ENCODE assay signal across 12 cellular contexts in genomic region chr10:87842776-87843497, GRCh38. TPM values are rescaled to one million over a fixed set of nuclear protein-coding genes. Genes with fewer than 3 reads are reported as not detected.
A peak's percentile ranks its signal among the peaks of the same experiment; 100 is the strongest.
DNase-seq lines count a peak whose midpoint lies in the region; ATAC-seq and TF ChIP-seq lines count a peak whose summit lies in the region.
"Had no signal": no experiment of that assay in that cellular context is flagged by ENCODE, and none has a peak within 500 bp of the region (broad histone marks: within the 10 kb centered on the region; RNA-seq: fewer than 3 reads in every experiment).

No MANE protein-coding gene starts in this region.

- H3K4me3 ChIP-seq in BJ (ENCODE audit: low read depth, low read length) (no peak overlapping the region), HCT116 (replicated peaks in 1 of 2; ENCODE audit: low read depth in 1 of 2, low read length in 2 of 2) (peak overlapping the region in 1 of 2 experiments; percentile 35; a peak in 2 of 4 replicates), tibial artery (no peak overlapping the region), dorsolateral prefrontal cortex (no peak overlapping the region)
- H3K4me3 ChIP-seq: Peyer's patch had no signal

- H3K9me2 ChIP-seq in HCT116 (ENCODE audit: insufficient read depth) = no peaks in the 10 kb centered on the region

- DNase-seq in BJ (ENCODE audit: low read depth) (no peak), HCT116 (ENCODE audit: low read depth, low spot score) (no peak), kidney glomerular epithelial cell (lab: John Stamatoyannopoulos, UW) (peak; percentile 64), tibial artery (no peak), dorsolateral prefrontal cortex (no peak), GM13976 (ENCODE audit: low spot score) (no peak), NCI-H1092 (lab: John Stamatoyannopoulos, UW) (no peak)
- DNase-seq: activated CD4-positive, alpha-beta T cell treated with anti-CD3 and anti-CD28 coated beads, Interleukin-2, amount 50 U/mL, for 4 hours had no signal

- H3K79me2 ChIP-seq in HCT116 (ENCODE audit: insufficient read depth, low read length) = no peaks in the 10 kb centered on the region

- peak overlapping the region; percentile 28 for H2AFZ ChIP-seq in HCT116 (ENCODE audit: low read depth, low read length, poor library complexity, severe bottlenecking)

- TF ChIP-seq RAD21 in HCT116 (IDR thresholded peaks at IDR 0.05; ENCODE audit: low read depth) = no peak

- TF ChIP-seq CTCF in BJ (IDR thresholded peaks at IDR 0.05; ENCODE audit: insufficient read depth, low read depth, low read length) = peak; percentile 5; the same call in 1 of the 2 replicates
- no peak for TF ChIP-seq CTCF in HCT116 (IDR thresholded peaks at IDR 0.05 in 2 of 3, conservative IDR thresholded peaks at IDR 0.05 in 1 of 3; ENCODE audit: borderline replicate concordance in 1 of 3, insufficient read depth in 1 of 3, low read depth in 2 of 3, low read length in 2 of 3)
- no peak for TF ChIP-seq CTCF in tibial artery (IDR thresholded peaks at IDR 0.05)
- no peak for TF ChIP-seq CTCF in dorsolateral prefrontal cortex (IDR thresholded peaks at IDR 0.05 in 54 of 56, conservative IDR thresholded peaks at IDR 0.05 in 2 of 56; ENCODE audit: low read depth in 1 of 56, partially characterized antibody in 56 of 56)
- no peak for TF ChIP-seq CTCF in GM13976 (IDR thresholded peaks at IDR 0.05; ENCODE audit: borderline replicate concordance, control extremely low read depth, extremely low read depth, insufficient read depth, missing control alignments)

- peaks cover 37 to 59% of the 10 kb centered on the region in 2 experiments for H3K4me1 ChIP-seq in HCT116 (ENCODE audit: control insufficient read depth in 1 of 2, insufficient read depth in 2 of 2, low read length in 2 of 2)
- no peaks in the 10 kb centered on the region for H3K4me1 ChIP-seq in tibial artery
- H3K4me1 ChIP-seq: Peyer's patch had no signal

- POLR2A ChIA-PET in BJ (lab: Charles Lee) (no interaction called here), HCT116 (lab: Charles Lee) (no interaction called here)

- H3K27ac ChIP-seq in HCT116 (ENCODE audit: low read depth, low read length) (peak overlapping the region; percentile 70), tibial artery (no peak overlapping the region), dorsolateral prefrontal cortex (no peak overlapping the region)

- H3K36me3 ChIP-seq in BJ (ENCODE audit: control insufficient read depth, insufficient read depth, low read length) (no peaks in the 10 kb centered on the region), HCT116 (ENCODE audit: control insufficient read depth in 1 of 2, insufficient read depth in 2 of 2, low read length in 2 of 2) (no peaks in the 10 kb centered on the region), tibial artery (no peaks in the 10 kb centered on the region)
- H3K36me3 ChIP-seq: Peyer's patch had no signal

- ATAC-seq in HCT116 = no peak
- no peak for ATAC-seq in activated T-helper 17 cell treated with anti-CD3 and anti-CD28 coated beads, Interleukin-2, amount 50 U/mL, for 72 hours (replicated peaks)

- H3K9ac ChIP-seq in HCT116 (ENCODE audit: low read length) = peak overlapping the region; percentile 54

- RAD21 ChIA-PET in HCT116 (lab: Charles Lee; ENCODE audit: low non-redundant PET in 1 of 2, low total read pairs in 2 of 2, uncharacterized antibody in 2 of 2, unreplicated experiment in 2 of 2) = no interaction called here

- H3K4me3 Mint-ChIP-seq in activated T-helper 17 cell treated with anti-CD3 and anti-CD28 coated beads, Interleukin-2, amount 50 U/mL, for 72 hours = no peak overlapping the region
- H3K4me3 Mint-ChIP-seq: dendritic cell treated with granulocyte-macrophage colony-stimulating factor and Interleukin-4, amounts not matched to agents 40 ng/mL and 50 ng/mL, for 4 days; stimulated activated naive CD8-positive, alpha-beta T cell treated with anti-CD3 and anti-CD28 coated beads, Interleukin-15, Interleukin-2, amounts not matched to agents 100 ng/mL and 50 ng/mL, for 24 hours had no signal

- H3K27ac Mint-ChIP-seq in activated T-helper 17 cell treated with anti-CD3 and anti-CD28 coated beads, Interleukin-2, amount 50 U/mL, for 72 hours = peak overlapping the region; percentile 20
- H3K27ac Mint-ChIP-seq: dendritic cell treated with granulocyte-macrophage colony-stimulating factor and Interleukin-4, amounts not matched to agents 40 ng/mL and 50 ng/mL, for 4 days; stimulated activated naive CD8-positive, alpha-beta T cell treated with anti-CD3 and anti-CD28 coated beads, Interleukin-15, Interleukin-2, amounts not matched to agents 100 ng/mL and 50 ng/mL, for 24 hours had no signal

- H4K20me1 ChIP-seq in HCT116 (ENCODE audit: insufficient read depth) = no peaks in the 10 kb centered on the region

- no peaks in the 10 kb centered on the region for H3K9me3 Mint-ChIP-seq in activated T-helper 17 cell treated with anti-CD3 and anti-CD28 coated beads, Interleukin-2, amount 50 U/mL, for 72 hours
- H3K9me3 Mint-ChIP-seq: dendritic cell treated with granulocyte-macrophage colony-stimulating factor and Interleukin-4, amounts not matched to agents 40 ng/mL and 50 ng/mL, for 4 days; stimulated activated naive CD8-positive, alpha-beta T cell treated with anti-CD3 and anti-CD28 coated beads, Interleukin-15, Interleukin-2, amounts not matched to agents 100 ng/mL and 50 ng/mL, for 24 hours had no signal

- TF ChIP-seq POLR2A in HCT116 (IDR thresholded peaks at IDR 0.05; ENCODE audit: borderline replicate concordance, extremely low read depth, insufficient read depth, insufficient read length) = no peak

- H3K36me3 Mint-ChIP-seq in activated T-helper 17 cell treated with anti-CD3 and anti-CD28 coated beads, Interleukin-2, amount 50 U/mL, for 72 hours (ENCODE audit: low read depth) = no peaks in the 10 kb centered on the region

- CTCF ChIA-PET in BJ (lab: Yijun Ruan, JAX) (interaction anchor here (0.9 kb wide), 1 partner anchor 14 kb away, joined by 3 read pairs; no protein-coding TSS in a partner anchor), HCT116 (lab: Charles Lee) (no interaction called here)

- peak overlapping the region; percentile 75 for H3K4me2 ChIP-seq in HCT116 (ENCODE audit: low read length)

- H3K9me3 ChIP-seq in HCT116 (ENCODE audit: control insufficient read depth in 1 of 2, insufficient read depth in 1 of 2, low read depth in 1 of 2, low read length in 2 of 2) = no peaks in the 10 kb centered on the region
- H3K9me3 ChIP-seq in tibial artery = no peaks in the 10 kb centered on the region
- H3K9me3 ChIP-seq: Peyer's patch had no signal

- in situ Hi-C loops in GM13976 (cut with MboI; ENCODE audit: low sequenced_read_pairs, unreplicated experiment) = no loop called here

- no peaks in the 10 kb centered on the region for H3K27me3 ChIP-seq in BJ (ENCODE audit: control insufficient read depth, insufficient read depth, low read length)
- H3K27me3 ChIP-seq in HCT116 (ENCODE audit: insufficient read depth, low read length) = no peaks in the 10 kb centered on the region
- H3K27me3 ChIP-seq in tibial artery = no peaks in the 10 kb centered on the region
- no peaks in the 10 kb centered on the region for H3K27me3 ChIP-seq in dorsolateral prefrontal cortex
- H3K27me3 ChIP-seq: Peyer's patch had no signal

- intact Hi-C loops in HCT116 (cut with micrococcal nuclease) = no loop called here
- intact Hi-C loops in tibial artery (cut with DNase I; ENCODE audit: low total_unique reads) = no loop called here
- intact Hi-C loops in dorsolateral prefrontal cortex (cut with DNase I) = no loop called here

- H3K27me3 Mint-ChIP-seq in activated T-helper 17 cell treated with anti-CD3 and anti-CD28 coated beads, Interleukin-2, amount 50 U/mL, for 72 hours = no peaks in the 10 kb centered on the region
- H3K27me3 Mint-ChIP-seq: stimulated activated naive CD8-positive, alpha-beta T cell treated with anti-CD3 and anti-CD28 coated beads, Interleukin-15, Interleukin-2, amounts not matched to agents 100 ng/mL and 50 ng/mL, for 24 hours had no signal

- BruUV-seq in HCT116 (replicated peaks; lab: Mats Ljungman, UMichigan) = TSS peak; percentile 61

- H3K4me1 Mint-ChIP-seq in activated T-helper 17 cell treated with anti-CD3 and anti-CD28 coated beads, Interleukin-2, amount 50 U/mL, for 72 hours = no peaks in the 10 kb centered on the region

TF ChIP-seq in HCT116, 20 proteins besides CTCF, POLR2A, EP300 and RAD21:
- TF ChIP-seq JUND (IDR thresholded peaks at IDR 0.05) (peak; percentile 22; the same call in 1 of the 2 replicates), SP1 (IDR thresholded peaks at IDR 0.05; ENCODE audit: low read depth) (peak; percentile 15; the same call in 1 of the 2 replicates), MAX (IDR thresholded peaks at IDR 0.05) (no peak)

RNA-seq across cellular contexts. Expression of gene KLLN, which starts 20.4 kb away (rescaled TPM):
- polyA plus RNA-seq in BJ (2011; rRNA removed) = 0.42 and 0.44 TPM in 2 replicates
- polyA minus RNA-seq in BJ (2011; rRNA and poly(A)+ RNA removed) = 0.47 and 0.57 TPM in 2 replicates
- total RNA-seq in HCT116 (2021; ENCODE audit: unreplicated experiment) (1.4 TPM), dorsolateral prefrontal cortex (1 to 10 TPM in 63 of 120 experiments, under 1 TPM in 57; 0.53 to 1.9 (median 1.0) TPM)
- 0.37 and 0.51 TPM in 2 replicates for polyA plus RNA-seq in HCT116 (2012)
- under 1 TPM; 0.45 to 0.78 TPM for total RNA-seq in activated T-helper 17 cell treated with anti-CD3 and anti-CD28 coated beads, Interleukin-2, amount 50 U/mL, for 72 hours

RNA-seq across cellular contexts. Expression of gene PTEN, which starts 20.5 kb away (rescaled TPM):
- polyA plus RNA-seq in BJ (2011; rRNA removed) = 29.6 and 66.9 TPM in 2 replicates
- polyA minus RNA-seq in BJ (2011; rRNA and poly(A)+ RNA removed) = 55.7 and 87.5 TPM in 2 replicates
- total RNA-seq in HCT116 (2021; ENCODE audit: unreplicated experiment) = 58.7 TPM
- polyA plus RNA-seq in HCT116 (2012) = 25.2 and 30.5 TPM in 2 replicates
- total RNA-seq in activated T-helper 17 cell treated with anti-CD3 and anti-CD28 coated beads, Interleukin-2, amount 50 U/mL, for 72 hours = 10 to 100 TPM; 64.2 to 65.8 TPM
- 100 to 1,000 TPM in 11 of 120 experiments, 10 to 100 TPM in 109; 50.1 to 114 (median 83.5) TPM for total RNA-seq in dorsolateral prefrontal cortex

RNA-seq across cellular contexts. Expression of gene ATAD1, which starts 24.9 kb away (rescaled TPM):
- polyA plus RNA-seq in BJ (2011; rRNA removed) = 13.7 and 36.1 TPM in 2 replicates
- 11.1 and 12.3 TPM in 2 replicates for polyA minus RNA-seq in BJ (2011; rRNA and poly(A)+ RNA removed)
- total RNA-seq in HCT116 (2021; ENCODE audit: unreplicated experiment) (66.4 TPM), dorsolateral prefrontal cortex (100 to 1,000 TPM in 1 of 120 experiments, 10 to 100 TPM in 119; 36.0 to 101 (median 69.0) TPM)
- 17.5 and 22.0 TPM in 2 replicates for polyA plus RNA-seq in HCT116 (2012)
- 10 to 100 TPM; 31.2 to 45.9 TPM for total RNA-seq in activated T-helper 17 cell treated with anti-CD3 and anti-CD28 coated beads, Interleukin-2, amount 50 U/mL, for 72 hours
